2 cellular contexts compared by ENCODE assay signal in the genomic region with DNA sequence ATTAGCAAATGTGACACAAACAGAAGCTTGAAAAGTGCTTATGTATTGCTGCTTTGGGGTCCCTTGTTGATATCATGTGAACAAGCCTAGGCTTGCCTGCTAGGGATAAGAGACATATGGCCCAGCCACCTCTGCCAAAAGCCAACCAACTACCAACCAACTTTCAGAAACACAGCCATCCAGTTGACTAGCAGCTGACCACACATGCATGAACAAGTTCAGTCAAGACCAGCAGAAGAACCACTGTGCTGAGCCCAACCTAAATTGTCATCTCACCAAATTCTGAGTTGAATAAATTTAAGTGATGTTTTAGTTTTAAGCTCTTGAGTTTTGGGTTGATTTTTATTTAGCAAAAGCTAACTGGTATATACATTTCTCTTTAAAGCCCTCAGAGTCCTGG.
TF ChIP-seq lines count a peak whose summit lies in the region.

No MANE protein-coding gene starts in this region.

TF ChIP-seq in HepG2, 621 proteins besides CTCF, POLR2A, EP300 and RAD21:
- TF ChIP-seq, protein P1, sequence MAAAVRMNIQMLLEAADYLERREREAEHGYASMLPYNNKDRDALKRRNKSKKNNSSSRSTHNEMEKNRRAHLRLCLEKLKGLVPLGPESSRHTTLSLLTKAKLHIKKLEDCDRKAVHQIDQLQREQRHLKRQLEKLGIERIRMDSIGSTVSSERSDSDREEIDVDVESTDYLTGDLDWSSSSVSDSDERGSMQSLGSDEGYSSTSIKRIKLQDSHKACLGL (CRISPR knock-in tag; IDR thresholded peaks at IDR 0.05), result no peak
- TF ChIP-seq ZNF331 (CRISPR knock-in tag; IDR thresholded peaks at IDR 0.05), result peak; percentile 100
TF ChIP-seq in HepG2: peak in this region for 1.

TF ChIP-seq in H1, 55 proteins besides CTCF, POLR2A, EP300 and RAD21:
- TF ChIP-seq HDAC2 (IDR thresholded peaks at IDR 0.05; ENCODE audit: borderline replicate concordance in 1 of 2, low read depth in 2 of 2, low read length in 2 of 2), result no peak
- TF ChIP-seq PHF8 (conservative IDR thresholded peaks at IDR 0.05; ENCODE audit: low read depth, low read length), result no peak
- no peak for TF ChIP-seq SP1 (IDR thresholded peaks at IDR 0.05; ENCODE audit: low read depth, low read length)
- no peak for TF ChIP-seq TAF7 (optimal IDR thresholded peaks at IDR 0.05; ENCODE audit: borderline replicate concordance, low read depth, low read length)
- TF ChIP-seq CBX5 (IDR thresholded peaks at IDR 0.05; ENCODE audit: low read depth, low read length), result no peak
- no peak for TF ChIP-seq YY1 (IDR thresholded peaks at IDR 0.05; ENCODE audit: low read depth, low read length)
- no peak for TF ChIP-seq JUN (IDR thresholded peaks at IDR 0.05; ENCODE audit: low read depth, low read length)
- TF ChIP-seq POU5F1 (IDR thresholded peaks at IDR 0.05; ENCODE audit: low read depth, low read length), result no peak
